ENCODE assay signal across 8 cellular contexts in genomic region chr1:28509705-28510349, GRCh38. TPM values are rescaled to one million over a fixed set of nuclear protein-coding genes. Genes with fewer than 3 reads are reported as not detected.
DNase-seq lines count a peak whose midpoint lies in the region; ATAC-seq and TF ChIP-seq lines count a peak whose summit lies in the region.

No MANE protein-coding gene starts in this region.

- no peaks in the 10 kb centered on the region for H3K9me3 ChIP-seq in RWPE2 (ENCODE audit: severe bottlenecking)

- peak overlapping the region; percentile 98 to 100 (median 99) for H3K4me3 Mint-ChIP-seq in nephron

- TF ChIP-seq CTCF in RWPE2 (IDR thresholded peaks at IDR 0.05; ENCODE audit: poor library complexity, severe bottlenecking) (no peak), cardiac fibroblast (IDR thresholded peaks at IDR 0.05; ENCODE audit: low read depth, low read length) (no peak), nephron (IDR thresholded peaks at IDR 0.05; ENCODE audit: unreplicated experiment in 3 of 3) (no peak)

- ATAC-seq in RWPE2 (ENCODE audit: low read depth), result peak; percentile 1
- ATAC-seq in GM21423 (IDR thresholded peaks at IDR 0.05; ENCODE audit: unreplicated experiment), result no peak

- H3K4me1 Mint-ChIP-seq in nephron, result peaks cover 37% of the 10 kb centered on the region

- H3K9me3 Mint-ChIP-seq in nephron, result no peaks in the 10 kb centered on the region

- H3K36me3 ChIP-seq in RWPE2 (ENCODE audit: low read depth), result peaks cover 79% of the 10 kb centered on the region

- H3K27ac ChIP-seq in RWPE2 (ENCODE audit: poor library complexity, severe bottlenecking), result peak overlapping the region; percentile 99

- H3K4me3 ChIP-seq in RWPE2 (ENCODE audit: severe bottlenecking), result no peak overlapping the region
- peak overlapping the region; percentile 14 to 84 for H3K4me3 ChIP-seq in cardiac fibroblast (replicated peaks in 1 of 2; ENCODE audit: low read depth in 2 of 2, low read length in 2 of 2)

- H3K36me3 Mint-ChIP-seq in nephron (ENCODE audit: low read depth), result peaks cover 52% of the 10 kb centered on the region

- H3K4me1 ChIP-seq in RWPE2 (ENCODE audit: insufficient read depth, poor library complexity, severe bottlenecking), result peaks cover 23% of the 10 kb centered on the region

- H3K27me3 ChIP-seq in RWPE2 (ENCODE audit: insufficient read depth, poor library complexity, severe bottlenecking), result no peaks in the 10 kb centered on the region

- H3K27me3 Mint-ChIP-seq in nephron (ENCODE audit: low read depth), result peaks cover 6% of the 10 kb centered on the region

- peak overlapping the region; percentile 57 to 100 (median 74) for H3K27ac Mint-ChIP-seq in nephron

- DNase-seq in EL, result peak; percentile 67
- DNase-seq in RWPE2 (ENCODE audit: low spot score), result no peak
- DNase-seq in cardiac fibroblast (ENCODE audit: low read depth in 2 of 2), result peak; percentile 40 to 57
- no peak for DNase-seq in SK-N-DZ (ENCODE audit: low spot score)
- DNase-seq in retina, result no peak
- no peak for DNase-seq in midbrain (lab: John Stamatoyannopoulos, UW)

RNA-seq across cellular contexts. Expression of gene RCC1, which starts 4.0 kb away (rescaled TPM):
- polyA plus RNA-seq in SK-N-DZ (2014; cell fraction: cytosol; rRNA removed), result 60.9 and 66.4 TPM in 2 replicates
- 32.0 and 46.1 TPM in 2 replicates for polyA plus RNA-seq in SK-N-DZ (2014; cell fraction: nucleus; rRNA removed)

RNA-seq across cellular contexts. Expression of gene TRNAU1AP, which starts 43.1 kb away (rescaled TPM):
- polyA plus RNA-seq in SK-N-DZ (2014; cell fraction: cytosol; rRNA removed), result 22.1 and 27.9 TPM in 2 replicates
- polyA plus RNA-seq in SK-N-DZ (2014; cell fraction: nucleus; rRNA removed), result 22.1 and 34.6 TPM in 2 replicates

Comparison
In these comparisons a context has a peak if more than half of its experiments do, and no peak if none do; other contexts are left out.
1. DNase-seq: peak in EL (single experiment) and cardiac fibroblast (2 of 2); none in RWPE2 (single experiment), SK-N-DZ (single experiment), retina (single experiment) and midbrain (single experiment).